1 cellular context compared by ENCODE assay signal in the genomic region with DNA sequence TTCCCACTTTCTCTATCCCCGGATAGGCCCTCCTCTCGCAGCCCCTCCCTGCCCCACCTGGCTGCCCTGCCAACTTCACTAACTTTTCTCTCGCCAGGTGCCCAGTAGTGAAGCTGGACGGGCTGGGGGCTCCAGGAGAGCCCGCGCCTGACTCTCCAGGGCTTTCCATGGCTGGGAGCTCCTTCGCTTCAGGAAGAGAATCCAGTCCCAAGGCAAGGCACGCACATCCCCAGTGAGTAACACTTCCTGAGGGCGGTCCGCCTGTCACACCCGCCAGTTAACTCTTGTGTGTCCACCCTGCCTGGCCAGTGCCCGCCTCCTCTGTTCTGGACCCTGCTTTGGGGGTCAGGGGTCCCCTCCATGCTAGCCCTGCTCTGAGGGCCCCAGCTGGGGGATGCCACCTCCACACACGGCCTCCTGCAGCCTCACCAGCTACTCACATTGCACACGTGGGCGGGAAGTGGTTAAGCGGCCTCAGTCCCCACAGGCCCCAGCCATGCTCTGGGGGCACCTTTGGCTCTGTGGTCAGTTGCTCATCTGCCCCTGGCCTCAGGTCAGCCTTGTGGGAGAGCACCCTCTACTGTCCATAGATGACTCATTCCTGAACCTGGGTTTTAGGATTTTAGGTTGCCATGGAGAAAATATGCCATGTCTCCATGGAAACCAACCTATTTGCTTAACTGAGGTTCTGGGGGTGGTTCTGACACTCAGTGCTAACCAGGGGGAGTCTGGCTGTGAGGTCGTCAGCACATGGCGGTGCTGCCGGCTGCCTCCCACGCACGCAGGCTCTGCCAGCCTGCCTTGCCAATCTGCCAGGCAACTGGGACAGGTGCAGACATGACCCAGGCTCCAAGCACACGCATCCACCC.
A peak's percentile ranks its signal among the peaks of the same experiment; 100 is the strongest.
TF ChIP-seq lines count a peak whose summit lies in the region.

A gene with protein sequence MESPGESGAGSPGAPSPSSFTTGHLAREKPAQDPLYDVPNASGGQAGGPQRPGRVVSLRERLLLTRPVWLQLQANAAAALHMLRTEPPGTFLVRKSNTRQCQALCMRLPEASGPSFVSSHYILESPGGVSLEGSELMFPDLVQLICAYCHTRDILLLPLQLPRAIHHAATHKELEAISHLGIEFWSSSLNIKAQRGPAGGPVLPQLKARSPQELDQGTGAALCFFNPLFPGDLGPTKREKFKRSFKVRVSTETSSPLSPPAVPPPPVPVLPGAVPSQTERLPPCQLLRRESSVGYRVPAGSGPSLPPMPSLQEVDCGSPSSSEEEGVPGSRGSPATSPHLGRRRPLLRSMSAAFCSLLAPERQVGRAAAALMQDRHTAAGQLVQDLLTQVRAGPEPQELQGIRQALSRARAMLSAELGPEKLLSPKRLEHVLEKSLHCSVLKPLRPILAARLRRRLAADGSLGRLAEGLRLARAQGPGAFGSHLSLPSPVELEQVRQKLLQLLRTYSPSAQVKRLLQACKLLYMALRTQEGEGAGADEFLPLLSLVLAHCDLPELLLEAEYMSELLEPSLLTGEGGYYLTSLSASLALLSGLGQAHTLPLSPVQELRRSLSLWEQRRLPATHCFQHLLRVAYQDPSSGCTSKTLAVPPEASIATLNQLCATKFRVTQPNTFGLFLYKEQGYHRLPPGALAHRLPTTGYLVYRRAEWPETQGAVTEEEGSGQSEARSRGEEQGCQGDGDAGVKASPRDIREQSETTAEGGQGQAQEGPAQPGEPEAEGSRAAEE (minus strand): TSS at position 201 of the 869 bp plus-strand sequence. CDS start 32 bp downstream, at position 169.

TF ChIP-seq in GM12878, 131 proteins besides CTCF, POLR2A, EP300 and RAD21 (continues in another document):
- TF ChIP-seq SKIL (IDR thresholded peaks at IDR 0.05; ENCODE audit: low read depth, poor library complexity, severe bottlenecking) (peak; percentile 70), MLLT1 (IDR thresholded peaks at IDR 0.05) (peak; percentile 88), NR2F1 (conservative IDR thresholded peaks at IDR 0.05) (peak; percentile 98), MTA2 (IDR thresholded peaks at IDR 0.05; ENCODE audit: low read depth) (peak; percentile 68; the same call in 1 of the 2 replicates), GATAD2B (conservative IDR thresholded peaks at IDR 0.05; ENCODE audit: low read depth) (peak; percentile 95), HSF1 (IDR thresholded peaks at IDR 0.05; ENCODE audit: low read depth, low read length) (no peak), ESRRA (IDR thresholded peaks at IDR 0.05; ENCODE audit: low read length) (no peak), NFYA (IDR thresholded peaks at IDR 0.05; ENCODE audit: borderline replicate concordance, low read depth, low read length) (no peak), TCF12 (IDR thresholded peaks at IDR 0.05; ENCODE audit: low read depth, low read length) (peak; percentile 65; the same call in 1 of the 2 replicates), STAT3 (IDR thresholded peaks at IDR 0.05; ENCODE audit: low read depth, low read length) (no peak), RCOR1 (conservative IDR thresholded peaks at IDR 0.05; ENCODE audit: low read depth, low read length) (no peak; the same call in 1 of the 2 replicates), ZSCAN29 (IDR thresholded peaks at IDR 0.05) (no peak), CBX3 (IDR thresholded peaks at IDR 0.05; ENCODE audit: borderline replicate concordance, low read depth) (no peak), CHD2 (IDR thresholded peaks at IDR 0.05; ENCODE audit: borderline replicate concordance, low read depth, low read length) (no peak), SPI1 (IDR thresholded peaks at IDR 0.05; ENCODE audit: borderline replicate concordance, insufficient read depth, low read depth, low read length) (no peak), E2F4 (IDR thresholded peaks at IDR 0.05; ENCODE audit: low read depth, low read length) (no peak), LARP7 (IDR thresholded peaks at IDR 0.05) (peak; percentile 18; the same call in 1 of the 2 replicates), KDM1A (IDR thresholded peaks at IDR 0.05; ENCODE audit: borderline replicate concordance) (no peak), RELA (IDR thresholded peaks at IDR 0.05; ENCODE audit: borderline replicate concordance, partially characterized antibody) (peak; percentile 16), JUNB (IDR thresholded peaks at IDR 0.05) (peak; percentile 52; the same call in 1 of the 2 replicates), BCL11A (IDR thresholded peaks at IDR 0.05; ENCODE audit: low read depth, low read length) (peak; percentile 47; the same call in 1 of the 2 replicates), FOXM1 (IDR thresholded peaks at IDR 0.05; ENCODE audit: low read depth, low read length) (peak; percentile 45; the same call in 1 of the 2 replicates), SP1 (IDR thresholded peaks at IDR 0.05; ENCODE audit: low read depth, low read length) (peak; percentile 70), JUND (IDR thresholded peaks at IDR 0.05; ENCODE audit: low read depth, low read length) (peak; percentile 50; the same call in 1 of the 2 replicates), ETV6 (conservative IDR thresholded peaks at IDR 0.05 in 1 of 2, IDR thresholded peaks at IDR 0.05 in 1 of 2; ENCODE audit: borderline replicate concordance in 1 of 2, low read depth in 1 of 2) (no peak), HDAC6 (IDR thresholded peaks at IDR 0.05; ENCODE audit: unreplicated experiment) (no peak), SMAD1 (IDR thresholded peaks at IDR 0.05; ENCODE audit: low read depth, partially characterized antibody) (no peak), BACH1 (IDR thresholded peaks at IDR 0.05; ENCODE audit: borderline replicate concordance) (peak; percentile 51; the same call in 1 of the 2 replicates), WRNIP1 (IDR thresholded peaks at IDR 0.05; ENCODE audit: borderline replicate concordance, low read depth, low read length) (no peak), EGR1 (IDR thresholded peaks at IDR 0.05; ENCODE audit: borderline replicate concordance in 1 of 2, low read depth in 2 of 2, low read length in 2 of 2) (peak in 1 of 2 experiments; percentile 81; a peak in 2 of 3 replicates), EED (IDR thresholded peaks at IDR 0.05; ENCODE audit: low read depth) (peak; percentile 35; the same call in 1 of the 2 replicates), HDAC2 (IDR thresholded peaks at IDR 0.05) (no peak), YBX1 (IDR thresholded peaks at IDR 0.05) (no peak), MYC (IDR thresholded peaks at IDR 0.05; ENCODE audit: insufficient read depth, insufficient read length, insufficient replicate concordance, low read length, severe bottlenecking) (no peak)
- TF ChIP-seq, protein P1, sequence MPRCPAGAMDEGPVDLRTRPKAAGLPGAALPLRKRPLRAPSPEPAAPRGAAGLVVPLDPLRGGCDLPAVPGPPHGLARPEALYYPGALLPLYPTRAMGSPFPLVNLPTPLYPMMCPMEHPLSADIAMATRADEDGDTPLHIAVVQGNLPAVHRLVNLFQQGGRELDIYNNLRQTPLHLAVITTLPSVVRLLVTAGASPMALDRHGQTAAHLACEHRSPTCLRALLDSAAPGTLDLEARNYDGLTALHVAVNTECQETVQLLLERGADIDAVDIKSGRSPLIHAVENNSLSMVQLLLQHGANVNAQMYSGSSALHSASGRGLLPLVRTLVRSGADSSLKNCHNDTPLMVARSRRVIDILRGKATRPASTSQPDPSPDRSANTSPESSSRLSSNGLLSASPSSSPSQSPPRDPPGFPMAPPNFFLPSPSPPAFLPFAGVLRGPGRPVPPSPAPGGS (IDR thresholded peaks at IDR 0.05; ENCODE audit: borderline replicate concordance, insufficient read depth, low read depth, low read length, poor library complexity, severe bottlenecking) = peak; percentile 45
- TF ChIP-seq, protein P2, sequence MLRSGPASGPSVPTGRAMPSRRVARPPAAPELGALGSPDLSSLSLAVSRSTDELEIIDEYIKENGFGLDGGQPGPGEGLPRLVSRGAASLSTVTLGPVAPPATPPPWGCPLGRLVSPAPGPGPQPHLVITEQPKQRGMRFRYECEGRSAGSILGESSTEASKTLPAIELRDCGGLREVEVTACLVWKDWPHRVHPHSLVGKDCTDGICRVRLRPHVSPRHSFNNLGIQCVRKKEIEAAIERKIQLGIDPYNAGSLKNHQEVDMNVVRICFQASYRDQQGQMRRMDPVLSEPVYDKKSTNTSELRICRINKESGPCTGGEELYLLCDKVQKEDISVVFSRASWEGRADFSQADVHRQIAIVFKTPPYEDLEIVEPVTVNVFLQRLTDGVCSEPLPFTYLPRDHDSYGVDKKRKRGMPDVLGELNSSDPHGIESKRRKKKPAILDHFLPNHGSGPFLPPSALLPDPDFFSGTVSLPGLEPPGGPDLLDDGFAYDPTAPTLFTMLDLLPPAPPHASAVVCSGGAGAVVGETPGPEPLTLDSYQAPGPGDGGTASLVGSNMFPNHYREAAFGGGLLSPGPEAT (IDR thresholded peaks at IDR 0.05; ENCODE audit: low read depth) = peak; percentile 67; the same call in 1 of the 2 replicates
- TF ChIP-seq, protein P3, sequence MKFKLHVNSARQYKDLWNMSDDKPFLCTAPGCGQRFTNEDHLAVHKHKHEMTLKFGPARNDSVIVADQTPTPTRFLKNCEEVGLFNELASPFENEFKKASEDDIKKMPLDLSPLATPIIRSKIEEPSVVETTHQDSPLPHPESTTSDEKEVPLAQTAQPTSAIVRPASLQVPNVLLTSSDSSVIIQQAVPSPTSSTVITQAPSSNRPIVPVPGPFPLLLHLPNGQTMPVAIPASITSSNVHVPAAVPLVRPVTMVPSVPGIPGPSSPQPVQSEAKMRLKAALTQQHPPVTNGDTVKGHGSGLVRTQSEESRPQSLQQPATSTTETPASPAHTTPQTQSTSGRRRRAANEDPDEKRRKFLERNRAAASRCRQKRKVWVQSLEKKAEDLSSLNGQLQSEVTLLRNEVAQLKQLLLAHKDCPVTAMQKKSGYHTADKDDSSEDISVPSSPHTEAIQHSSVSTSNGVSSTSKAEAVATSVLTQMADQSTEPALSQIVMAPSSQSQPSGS (IDR thresholded peaks at IDR 0.05; ENCODE audit: low read length) = no peak
- TF ChIP-seq, protein P4, sequence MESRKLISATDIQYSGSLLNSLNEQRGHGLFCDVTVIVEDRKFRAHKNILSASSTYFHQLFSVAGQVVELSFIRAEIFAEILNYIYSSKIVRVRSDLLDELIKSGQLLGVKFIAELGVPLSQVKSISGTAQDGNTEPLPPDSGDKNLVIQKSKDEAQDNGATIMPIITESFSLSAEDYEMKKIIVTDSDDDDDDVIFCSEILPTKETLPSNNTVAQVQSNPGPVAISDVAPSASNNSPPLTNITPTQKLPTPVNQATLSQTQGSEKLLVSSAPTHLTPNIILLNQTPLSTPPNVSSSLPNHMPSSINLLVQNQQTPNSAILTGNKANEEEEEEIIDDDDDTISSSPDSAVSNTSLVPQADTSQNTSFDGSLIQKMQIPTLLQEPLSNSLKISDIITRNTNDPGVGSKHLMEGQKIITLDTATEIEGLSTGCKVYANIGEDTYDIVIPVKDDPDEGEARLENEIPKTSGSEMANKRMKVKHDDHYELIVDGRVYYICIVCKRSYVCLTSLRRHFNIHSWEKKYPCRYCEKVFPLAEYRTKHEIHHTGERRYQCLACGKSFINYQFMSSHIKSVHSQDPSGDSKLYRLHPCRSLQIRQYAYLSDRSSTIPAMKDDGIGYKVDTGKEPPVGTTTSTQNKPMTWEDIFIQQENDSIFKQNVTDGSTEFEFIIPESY (IDR thresholded peaks at IDR 0.05) = no peak
